1 cellular context compared by ENCODE assay signal in the genomic region with DNA sequence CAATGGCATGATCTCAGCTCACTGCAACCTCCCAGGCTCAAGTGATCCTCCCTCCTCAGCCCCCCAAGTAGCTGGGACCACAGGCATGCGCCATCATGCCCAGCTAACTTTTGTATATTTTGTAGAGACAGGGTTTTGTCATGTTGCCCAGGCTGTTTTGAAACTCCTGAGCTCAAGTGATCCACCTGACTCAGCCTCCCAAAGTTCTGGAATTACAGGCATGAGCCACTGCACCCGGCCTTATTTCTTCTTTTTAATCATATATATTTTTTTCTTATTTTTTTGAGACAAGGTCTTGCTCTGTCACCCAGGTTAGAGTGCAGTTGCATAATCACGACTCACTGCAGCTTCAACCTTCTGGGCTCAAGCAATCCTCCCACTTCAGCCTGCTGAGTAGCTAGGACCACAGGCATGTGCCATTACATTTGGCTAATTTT.
TF ChIP-seq lines count a peak whose summit lies in the region.

No MANE protein-coding gene starts in this region.

TF ChIP-seq in SK-N-SH treated with all-trans-retinoic acid at 6 μM for 48 hours, 23 proteins besides CTCF, POLR2A, EP300 and RAD21 (continued from another document):
- TF ChIP-seq, protein P1, sequence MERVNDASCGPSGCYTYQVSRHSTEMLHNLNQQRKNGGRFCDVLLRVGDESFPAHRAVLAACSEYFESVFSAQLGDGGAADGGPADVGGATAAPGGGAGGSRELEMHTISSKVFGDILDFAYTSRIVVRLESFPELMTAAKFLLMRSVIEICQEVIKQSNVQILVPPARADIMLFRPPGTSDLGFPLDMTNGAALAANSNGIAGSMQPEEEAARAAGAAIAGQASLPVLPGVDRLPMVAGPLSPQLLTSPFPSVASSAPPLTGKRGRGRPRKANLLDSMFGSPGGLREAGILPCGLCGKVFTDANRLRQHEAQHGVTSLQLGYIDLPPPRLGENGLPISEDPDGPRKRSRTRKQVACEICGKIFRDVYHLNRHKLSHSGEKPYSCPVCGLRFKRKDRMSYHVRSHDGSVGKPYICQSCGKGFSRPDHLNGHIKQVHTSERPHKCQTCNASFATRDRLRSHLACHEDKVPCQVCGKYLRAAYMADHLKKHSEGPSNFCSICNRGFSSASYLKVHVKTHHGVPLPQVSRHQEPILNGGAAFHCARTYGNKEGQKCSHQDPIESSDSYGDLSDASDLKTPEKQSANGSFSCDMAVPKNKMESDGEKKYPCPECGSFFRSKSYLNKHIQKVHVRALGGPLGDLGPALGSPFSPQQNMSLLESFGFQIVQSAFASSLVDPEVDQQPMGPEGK (CRISPR knock-in tag; IDR thresholded peaks at IDR 0.05; ENCODE audit: borderline replicate concordance) = no peak
- no peak for TF ChIP-seq OSR1 (CRISPR knock-in tag; IDR thresholded peaks at IDR 0.05)
- TF ChIP-seq TCF4 (CRISPR knock-in tag; IDR thresholded peaks at IDR 0.05; ENCODE audit: borderline replicate concordance) = no peak
- TF ChIP-seq CSDC2 (CRISPR knock-in tag; IDR thresholded peaks at IDR 0.05) = no peak
- no peak for TF ChIP-seq ZFP30 (CRISPR knock-in tag; IDR thresholded peaks at IDR 0.05)
- TF ChIP-seq ZC3H10 (CRISPR knock-in tag; IDR thresholded peaks at IDR 0.05) = no peak
- TF ChIP-seq RARB (CRISPR knock-in tag; IDR thresholded peaks at IDR 0.05) = no peak
- no peak for TF ChIP-seq ARNTL (CRISPR knock-in tag; IDR thresholded peaks at IDR 0.05; ENCODE audit: borderline replicate concordance, low read depth)
- TF ChIP-seq, protein P2, sequence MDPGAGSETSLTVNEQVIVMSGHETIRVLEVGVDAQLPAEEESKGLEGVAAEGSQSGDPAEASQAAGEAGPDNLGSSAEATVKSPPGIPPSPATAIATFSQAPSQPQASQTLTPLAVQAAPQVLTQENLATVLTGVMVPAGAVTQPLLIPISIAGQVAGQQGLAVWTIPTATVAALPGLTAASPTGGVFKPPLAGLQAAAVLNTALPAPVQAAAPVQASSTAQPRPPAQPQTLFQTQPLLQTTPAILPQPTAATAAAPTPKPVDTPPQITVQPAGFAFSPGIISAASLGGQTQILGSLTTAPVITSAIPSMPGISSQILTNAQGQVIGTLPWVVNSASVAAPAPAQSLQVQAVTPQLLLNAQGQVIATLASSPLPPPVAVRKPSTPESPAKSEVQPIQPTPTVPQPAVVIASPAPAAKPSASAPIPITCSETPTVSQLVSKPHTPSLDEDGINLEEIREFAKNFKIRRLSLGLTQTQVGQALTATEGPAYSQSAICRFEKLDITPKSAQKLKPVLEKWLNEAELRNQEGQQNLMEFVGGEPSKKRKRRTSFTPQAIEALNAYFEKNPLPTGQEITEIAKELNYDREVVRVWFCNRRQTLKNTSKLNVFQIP (CRISPR knock-in tag; IDR thresholded peaks at IDR 0.05; ENCODE audit: borderline replicate concordance, low read depth) = no peak
- no peak for TF ChIP-seq SNAI2 (CRISPR knock-in tag; IDR thresholded peaks at IDR 0.05)
